ENCODE assay signal across 8 cellular contexts in genomic region chr18:75247601-75248421, GRCh38. TPM values are rescaled to one million over a fixed set of nuclear protein-coding genes. Genes with fewer than 3 reads are reported as not detected.
DNase-seq lines count a peak whose midpoint lies in the region; ATAC-seq and TF ChIP-seq lines count a peak whose summit lies in the region.

No MANE protein-coding gene starts in this region.

- peak; percentile 19 for DNase-seq in CD1c-positive myeloid dendritic cell (ENCODE audit: extremely low spot score)
- no peak for DNase-seq in activated CD4-positive, alpha-beta memory T cell treated with anti-CD3 and anti-CD28 coated beads, Interleukin-2, amount 10 ng/mL, durations not matched to agents 7 days and 5 days
- no peak for DNase-seq in sigmoid colon
- DNase-seq in amygdala (lab: John Stamatoyannopoulos, UW), result no peak
- DNase-seq in NCI-H446 (lab: John Stamatoyannopoulos, UW), result no peak

- H3K27ac ChIP-seq in KMS-11 (no peak overlapping the region), gastroesophageal sphincter (peak overlapping the region; percentile 72 to 82 (median 80)), sigmoid colon (peak overlapping the region; percentile 78 to 84 (median 81))

- H3K79me2 ChIP-seq in KMS-11 (ENCODE audit: insufficient read depth, low read depth), result peaks cover 8% of the 10 kb centered on the region; the same call in 1 of the 2 replicates

- ATAC-seq in GM19023 (IDR thresholded peaks at IDR 0.05; ENCODE audit: unreplicated experiment) (peak; percentile 34), gastroesophageal sphincter (peak; percentile 42)

- H2AFZ ChIP-seq in KMS-11 (ENCODE audit: low read depth), result no peak overlapping the region

- TF ChIP-seq CTCF in KMS-11 (conservative IDR thresholded peaks at IDR 0.05; ENCODE audit: low read depth, low read length) (no peak), gastroesophageal sphincter (IDR thresholded peaks at IDR 0.05) (no peak), sigmoid colon (IDR thresholded peaks at IDR 0.05) (no peak)

- H3K27me3 Mint-ChIP-seq in activated CD4-positive, alpha-beta memory T cell treated with anti-CD3 and anti-CD28 coated beads, Interleukin-2, amount 10 ng/mL, durations not matched to agents 7 days and 5 days, result no peaks in the 10 kb centered on the region

- POLR2A ChIA-PET in activated CD4-positive, alpha-beta memory T cell treated with anti-CD3 and anti-CD28 coated beads, Interleukin-2, amount 10 ng/mL, durations not matched to agents 7 days and 5 days (lab: Charles Lee), result interaction anchor here (2.1 kb wide), 1 partner anchor 38 kb away, joined by 16 read pairs; the partner anchor contains the start of genes PTGR3 and TSHZ1

- no peaks in the 10 kb centered on the region for H3K36me3 Mint-ChIP-seq in activated CD4-positive, alpha-beta memory T cell treated with anti-CD3 and anti-CD28 coated beads, Interleukin-2, amount 10 ng/mL, durations not matched to agents 7 days and 5 days (ENCODE audit: low read depth)

- H3K36me3 ChIP-seq in KMS-11 (ENCODE audit: insufficient read depth) (no peaks in the 10 kb centered on the region), gastroesophageal sphincter (no peaks in the 10 kb centered on the region), sigmoid colon (no peaks in the 10 kb centered on the region)

- TF ChIP-seq EP300 in gastroesophageal sphincter (IDR thresholded peaks at IDR 0.05) (no peak), sigmoid colon (IDR thresholded peaks at IDR 0.05) (no peak)

- intact Hi-C loops in sigmoid colon (cut with DNase I), result loop anchor here (5.0 kb wide), 1 partner anchor 36 kb away; the partner anchor contains the start of gene TSHZ1

- peaks cover 42% of the 10 kb centered on the region for H3K4me1 Mint-ChIP-seq in activated CD4-positive, alpha-beta memory T cell treated with anti-CD3 and anti-CD28 coated beads, Interleukin-2, amount 10 ng/mL, durations not matched to agents 7 days and 5 days

- peaks cover 11% of the 10 kb centered on the region for H3K4me1 ChIP-seq in KMS-11 (ENCODE audit: low read depth, poor library complexity, severe bottlenecking)
- peaks cover 0 to 85% (median 19%) of the 10 kb centered on the region in 3 donors for H3K4me1 ChIP-seq in gastroesophageal sphincter
- H3K4me1 ChIP-seq in sigmoid colon, result peaks cover 0 to 72% (median 44%) of the 10 kb centered on the region in 4 donors

- H3K27me3 ChIP-seq in KMS-11 (ENCODE audit: insufficient read depth, low read depth) (no peaks in the 10 kb centered on the region), gastroesophageal sphincter (no peaks in the 10 kb centered on the region), sigmoid colon (no peaks in the 10 kb centered on the region)

- H3K4me2 ChIP-seq in KMS-11, result peak overlapping the region; percentile 15

- peak overlapping the region; percentile 67 for H3K27ac Mint-ChIP-seq in activated CD4-positive, alpha-beta memory T cell treated with anti-CD3 and anti-CD28 coated beads, Interleukin-2, amount 10 ng/mL, durations not matched to agents 7 days and 5 days

- H3K9me3 Mint-ChIP-seq in activated CD4-positive, alpha-beta memory T cell treated with anti-CD3 and anti-CD28 coated beads, Interleukin-2, amount 10 ng/mL, durations not matched to agents 7 days and 5 days, result no peaks in the 10 kb centered on the region

- no peak overlapping the region for H3K9ac ChIP-seq in KMS-11

- H3K9me3 ChIP-seq in gastroesophageal sphincter (no peaks in the 10 kb centered on the region), sigmoid colon (no peaks in the 10 kb centered on the region)

- H3K4me3 ChIP-seq in KMS-11 (IDR thresholded peaks at IDR 0.05; ENCODE audit: insufficient read depth, low read depth, low read length) (no peak overlapping the region), gastroesophageal sphincter (peak overlapping the region; percentile 51 to 62), sigmoid colon (peak overlapping the region; percentile 16 to 49 (median 44))

- TF ChIP-seq POLR2A in gastroesophageal sphincter (IDR thresholded peaks at IDR 0.05) (no peak), sigmoid colon (IDR thresholded peaks at IDR 0.05) (no peak)

- no peaks in the 10 kb centered on the region for H4K20me1 ChIP-seq in KMS-11 (ENCODE audit: insufficient read depth)

- CTCF ChIA-PET in activated CD4-positive, alpha-beta memory T cell treated with anti-CD3 and anti-CD28 coated beads, Interleukin-2, amount 10 ng/mL, durations not matched to agents 7 days and 5 days (lab: Charles Lee), result interaction anchor here (0.8 to 1.4 kb wide), 2 partner anchors 14 to 703 kb away, joined by 3 read pairs; no protein-coding TSS in a partner anchor

- peak overlapping the region; percentile 78 for H3K4me3 Mint-ChIP-seq in activated CD4-positive, alpha-beta memory T cell treated with anti-CD3 and anti-CD28 coated beads, Interleukin-2, amount 10 ng/mL, durations not matched to agents 7 days and 5 days

- 20 to 27% methylated on average over 8 of the region's 8 CpGs for WGBS in gastroesophageal sphincter (ENCODE audit: low coverage in 1 of 2), 2 donors
- WGBS in sigmoid colon, 2 donors, result 23 to 30% methylated on average over 8 of the region's 8 CpGs

RNA-seq across cellular contexts. Expression of gene TSHZ1, which starts 37.2 kb away (rescaled TPM):
- 10 to 100 TPM; 18.2 to 19.0 TPM for total RNA-seq in activated CD4-positive, alpha-beta memory T cell treated with anti-CD3 and anti-CD28 coated beads, Interleukin-2, amount 10 ng/mL, durations not matched to agents 7 days and 5 days
- total RNA-seq in gastroesophageal sphincter (10 to 100 TPM; 22.3 to 41.7 (median 33.8) TPM), sigmoid colon (10 to 100 TPM; 23.0 to 29.4 (median 27.9) TPM)
- polyA plus RNA-seq in sigmoid colon, result 1 to 10 TPM; 7.8 to 9.8 (median 8.8) TPM

RNA-seq across cellular contexts. Expression of gene PTGR3, which starts 38.9 kb away (rescaled TPM):
- 10 to 100 TPM; 39.8 to 41.4 TPM for total RNA-seq in activated CD4-positive, alpha-beta memory T cell treated with anti-CD3 and anti-CD28 coated beads, Interleukin-2, amount 10 ng/mL, durations not matched to agents 7 days and 5 days
- total RNA-seq in gastroesophageal sphincter, result 10 to 100 TPM; 24.9 to 46.8 (median 29.6) TPM
- total RNA-seq in sigmoid colon, result 10 to 100 TPM; 24.3 to 33.8 (median 25.4) TPM
- polyA plus RNA-seq in sigmoid colon, result 10 to 100 TPM; 22.7 to 31.8 (median 29.4) TPM
